Comparison of ENCODE assay signal across 16 cellular contexts in genomic region chr2:79369127-79369526, GRCh38.
DNase-seq lines count a peak whose midpoint lies in the region.
"Had no signal": no experiment of that assay in that cellular context is flagged by ENCODE, and none has a peak within 500 bp of the region (broad histone marks: within the 10 kb centered on the region; RNA-seq: fewer than 3 reads in every experiment).

No MANE protein-coding gene starts in this region.

- peak; percentile 54 for DNase-seq in Ammon's horn (ENCODE audit: low spot score)
- DNase-seq in Kasumi-1 (lab: John Stamatoyannopoulos, UW) = peak; percentile 68 to 70
- DNase-seq in foreskin melanocyte = peak; percentile 35
- peak; percentile 61 for DNase-seq in occipital lobe (lab: John Stamatoyannopoulos, UW)
- no peak for DNase-seq in mesenteric fat pad (ENCODE audit: low spot score)
- no peak for DNase-seq in NOMO-1 treated with dmso at 0.1 percent for 144 hours (lab: John Stamatoyannopoulos, UW; ENCODE audit: unreplicated experiment)
- DNase-seq in stimulated activated CD4-positive, alpha-beta T cell treated with anti-CD3 and anti-CD28 coated beads, Interleukin-2, amount 100 ng/mL, for 48 hours = no peak
- DNase-seq: AML-193; CD4-positive, alpha-beta T cell; DMS79; GOT3; KBM-7; NCI-H1048; NCI-H1694; PC-9; SK-N-SH had no signal

Comparison
In these comparisons a context has a peak if more than half of its experiments do, and no peak if none do; other contexts are left out.
1. DNase-seq: peak in Ammon's horn (single experiment), Kasumi-1 (2 of 2), foreskin melanocyte (single experiment) and occipital lobe (single experiment); none in mesenteric fat pad (single experiment), NOMO-1 treated with dmso at 0.1 percent for 144 hours (single experiment) and stimulated activated CD4-positive, alpha-beta T cell treated with anti-CD3 and anti-CD28 coated beads, Interleukin-2, amount 100 ng/mL, for 48 hours (0 of 2).